Comparison of ENCODE assay signal across 21 cellular contexts in genomic region chr2:120208381-120209353, GRCh38.
"Had no signal": no experiment of that assay in that cellular context is flagged by ENCODE, and none has a peak within 500 bp of the region (broad histone marks: within the 10 kb centered on the region; RNA-seq: fewer than 3 reads in every experiment).

No MANE protein-coding gene starts in this region.

- H3K36me3 ChIP-seq: cardiac muscle cell, heart left ventricle, upper lobe of left lung, WERI-Rb-1 had no signal

- H3K9me3 Mint-ChIP-seq: nephron; stimulated activated memory B cell treated with anti-CD40 and anti-IgM and Interleukin-4, amounts not matched to agents 10 μg/mL and 1 μg/mL and 100 μg/mL, for 72 hours had no signal

- DNase-seq: activated CD4-positive, alpha-beta T cell treated with anti-CD3 and anti-CD28 coated beads, Interleukin-2, amount 50 U/mL, for 4 hours; activated CD4-positive, CD25-positive, alpha-beta regulatory T cell treated with anti-CD3 and anti-CD28 coated beads, Interleukin-2, amount 50 U/mL, for 72 hours; activated naive CD8-positive, alpha-beta T cell treated with anti-CD3 and anti-CD28 coated beads for 36 hours; amygdala; cortex of kidney; heart left ventricle; left colon; mesenchymal stem cell; occipital lobe; small intestine; stimulated activated CD4-positive, alpha-beta T cell treated with anti-CD3 and anti-CD28 coated beads, Interleukin-2, amount 100 ng/mL, for 24 hours; SW 1271; testis; upper lobe of left lung; WERI-Rb-1 had no signal

- H3K4me3 ChIP-seq: cardiac muscle cell, heart left ventricle, SK-N-MC, testis, upper lobe of left lung had no signal

- H3K4me1 Mint-ChIP-seq: nephron; stimulated activated memory B cell treated with anti-CD40 and anti-IgM and Interleukin-4, amounts not matched to agents 10 μg/mL and 1 μg/mL and 100 μg/mL, for 72 hours had no signal

- H3K27me3 Mint-ChIP-seq: activated naive CD8-positive, alpha-beta T cell treated with anti-CD3 and anti-CD28 coated beads for 36 hours; stimulated activated memory B cell treated with anti-CD40 and anti-IgM and Interleukin-4, amounts not matched to agents 10 μg/mL and 1 μg/mL and 100 μg/mL, for 72 hours had no signal

- H3K27ac Mint-ChIP-seq: activated naive CD8-positive, alpha-beta T cell treated with anti-CD3 and anti-CD28 coated beads for 36 hours; nephron; stimulated activated memory B cell treated with anti-CD40 and anti-IgM and Interleukin-4, amounts not matched to agents 10 μg/mL and 1 μg/mL and 100 μg/mL, for 72 hours had no signal

- H3K9me3 ChIP-seq: heart left ventricle, testis, upper lobe of left lung had no signal

- H3K27ac ChIP-seq: cardiac muscle cell, epithelial cell of prostate, heart left ventricle, testis, WERI-Rb-1 had no signal

- H3K4me3 Mint-ChIP-seq: activated naive CD8-positive, alpha-beta T cell treated with anti-CD3 and anti-CD28 coated beads for 36 hours; nephron; stimulated activated memory B cell treated with anti-CD40 and anti-IgM and Interleukin-4, amounts not matched to agents 10 μg/mL and 1 μg/mL and 100 μg/mL, for 72 hours had no signal

- H3K36me3 Mint-ChIP-seq: stimulated activated memory B cell treated with anti-CD40 and anti-IgM and Interleukin-4, amounts not matched to agents 10 μg/mL and 1 μg/mL and 100 μg/mL, for 72 hours had no signal

- ATAC-seq: left colon; sciatic nerve; stimulated activated memory B cell treated with anti-CD40 and anti-IgM and Interleukin-4, amounts not matched to agents 10 μg/mL and 1 μg/mL and 100 μg/mL, for 72 hours had no signal

- H3K27me3 ChIP-seq: cardiac muscle cell, heart left ventricle, testis, upper lobe of left lung had no signal
